In the genomic region with DNA sequence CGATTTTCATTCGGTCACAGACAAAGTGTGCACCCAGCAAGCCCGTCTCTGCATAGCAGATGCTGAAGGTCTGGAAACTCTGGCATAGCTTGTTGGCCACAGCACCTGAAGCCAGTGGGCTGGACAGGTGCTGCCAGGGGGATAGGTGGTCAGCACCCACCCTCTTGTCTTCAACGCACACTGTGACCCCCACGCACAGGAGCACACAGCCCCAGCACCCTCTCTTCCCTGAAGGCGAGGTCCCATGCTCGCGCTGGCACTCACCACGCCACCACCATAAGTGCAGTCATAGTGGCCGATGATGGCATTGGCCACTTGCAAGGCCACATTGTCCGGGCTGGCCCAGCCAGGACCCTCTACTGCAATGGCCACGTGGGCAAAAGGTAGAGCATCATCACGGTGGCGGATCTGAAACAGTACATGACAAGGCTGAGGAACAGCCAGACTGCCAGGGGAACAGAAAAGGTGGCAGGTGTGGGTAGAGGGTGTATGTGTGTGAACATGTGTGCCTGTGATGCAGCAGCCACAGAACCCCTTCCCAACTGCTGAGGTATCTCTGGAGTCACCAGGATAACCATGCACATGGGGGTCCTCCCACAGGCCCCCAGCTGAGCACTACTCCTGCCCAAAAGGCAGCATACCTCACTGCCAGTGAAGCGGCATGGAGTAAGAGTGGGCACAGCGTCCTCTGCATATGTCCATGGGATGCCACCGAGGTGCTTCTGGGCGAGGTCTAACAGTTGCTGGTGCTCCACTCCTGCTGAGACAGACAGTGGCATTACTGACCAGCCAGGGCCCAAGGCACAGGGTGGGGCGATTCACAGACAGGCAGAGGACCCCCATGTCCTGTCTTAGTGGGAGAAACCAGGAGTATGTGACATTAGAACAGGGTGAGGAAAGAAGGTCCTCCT, we compare ENCODE assay signal across 1 cellular context.
TF ChIP-seq lines count a peak whose summit lies in the region.

No MANE protein-coding gene starts in this region.

TF ChIP-seq in IMR-90, 13 proteins besides CTCF, POLR2A, EP300 and RAD21:
- TF ChIP-seq MAZ (IDR thresholded peaks at IDR 0.05; ENCODE audit: borderline replicate concordance, low read depth, low read length) (no peak), CEBPB (IDR thresholded peaks at IDR 0.05; ENCODE audit: low read depth, low read length) (no peak), MXI1 (IDR thresholded peaks at IDR 0.05; ENCODE audit: borderline replicate concordance, low read depth, low read length) (no peak), RFX5 (IDR thresholded peaks at IDR 0.05; ENCODE audit: low read depth, low read length) (no peak), NFE2L2 (IDR thresholded peaks at IDR 0.05; ENCODE audit: low read depth, low read length) (no peak), CHD1 (IDR thresholded peaks at IDR 0.05; ENCODE audit: low read depth, low read length) (no peak), MAFK (IDR thresholded peaks at IDR 0.05; ENCODE audit: low read depth, low read length) (no peak), RCOR1 (IDR thresholded peaks at IDR 0.05; ENCODE audit: insufficient replicate concordance, low read length) (no peak), FOS (IDR thresholded peaks at IDR 0.05; ENCODE audit: low read depth, low read length) (no peak), SMC3 (IDR thresholded peaks at IDR 0.05; ENCODE audit: low read depth, low read length) (no peak), BHLHE40 (IDR thresholded peaks at IDR 0.05; ENCODE audit: low read depth, low read length) (no peak)
- TF ChIP-seq, protein P1, sequence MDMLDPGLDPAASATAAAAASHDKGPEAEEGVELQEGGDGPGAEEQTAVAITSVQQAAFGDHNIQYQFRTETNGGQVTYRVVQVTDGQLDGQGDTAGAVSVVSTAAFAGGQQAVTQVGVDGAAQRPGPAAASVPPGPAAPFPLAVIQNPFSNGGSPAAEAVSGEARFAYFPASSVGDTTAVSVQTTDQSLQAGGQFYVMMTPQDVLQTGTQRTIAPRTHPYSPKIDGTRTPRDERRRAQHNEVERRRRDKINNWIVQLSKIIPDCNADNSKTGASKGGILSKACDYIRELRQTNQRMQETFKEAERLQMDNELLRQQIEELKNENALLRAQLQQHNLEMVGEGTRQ (IDR thresholded peaks at IDR 0.05; ENCODE audit: low read depth, low read length) = no peak
- TF ChIP-seq, protein P2, sequence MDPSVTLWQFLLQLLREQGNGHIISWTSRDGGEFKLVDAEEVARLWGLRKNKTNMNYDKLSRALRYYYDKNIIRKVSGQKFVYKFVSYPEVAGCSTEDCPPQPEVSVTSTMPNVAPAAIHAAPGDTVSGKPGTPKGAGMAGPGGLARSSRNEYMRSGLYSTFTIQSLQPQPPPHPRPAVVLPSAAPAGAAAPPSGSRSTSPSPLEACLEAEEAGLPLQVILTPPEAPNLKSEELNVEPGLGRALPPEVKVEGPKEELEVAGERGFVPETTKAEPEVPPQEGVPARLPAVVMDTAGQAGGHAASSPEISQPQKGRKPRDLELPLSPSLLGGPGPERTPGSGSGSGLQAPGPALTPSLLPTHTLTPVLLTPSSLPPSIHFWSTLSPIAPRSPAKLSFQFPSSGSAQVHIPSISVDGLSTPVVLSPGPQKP (IDR thresholded peaks at IDR 0.05; ENCODE audit: borderline replicate concordance, low read depth, low read length) = no peak
TF ChIP-seq in IMR-90: peak in this region for 0.
